Comparison of ENCODE assay signal across 23 cellular contexts in the genomic region with DNA sequence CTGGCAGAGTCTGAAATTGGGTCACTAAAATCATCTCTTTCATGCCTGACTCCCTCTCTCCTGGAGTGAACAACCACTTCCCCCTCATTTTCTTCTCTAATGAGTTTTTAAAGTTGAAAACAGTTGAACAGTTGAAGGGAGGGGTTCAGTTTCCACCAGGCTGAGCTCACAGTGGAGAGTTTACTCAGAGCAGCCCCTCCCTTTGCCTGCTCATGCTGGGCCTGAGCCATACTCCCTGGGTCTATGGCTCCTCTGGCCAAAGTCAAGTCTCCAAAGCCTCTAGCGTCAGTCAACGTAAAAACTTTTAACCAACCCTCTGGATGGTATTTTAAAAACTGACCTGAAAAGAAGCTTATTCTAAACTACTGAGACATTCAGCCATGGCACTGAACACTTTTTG.
"Had no signal": no experiment of that assay in that cellular context is flagged by ENCODE, and none has a peak within 500 bp of the region (broad histone marks: within the 10 kb centered on the region; RNA-seq: fewer than 3 reads in every experiment).

No MANE protein-coding gene starts in this region.

- H3K36me3 Mint-ChIP-seq: memory B cell; stimulated activated memory B cell treated with anti-CD40 and anti-IgM and Interleukin-4, amounts not matched to agents 10 μg/mL and 1 μg/mL and 100 μg/mL, for 72 hours had no signal

- H3K4me1 ChIP-seq: gastrocnemius medialis, pancreas, transverse colon, upper lobe of right lung, uterus had no signal

- H3K36me3 ChIP-seq: gastrocnemius medialis, neutrophil, pancreas, thoracic aorta, transverse colon, upper lobe of right lung, uterus had no signal

- DNase-seq: dorsolateral prefrontal cortex; effector CD4-positive, alpha-beta T cell; foreskin fibroblast; gastrocnemius medialis; head of caudate nucleus; kidney; natural killer cell; pancreas; stimulated activated CD4-positive, alpha-beta T cell treated with anti-CD3 and anti-CD28 coated beads, Interleukin-12 subunit alpha, Interleukin-12 subunit beta, amount 100 ng/mL, for 4 hours; stimulated activated CD4-positive, alpha-beta T cell treated with anti-CD3 and anti-CD28 coated beads, Interleukin-1b, Interleukin-23, amount 100 ng/mL, for 48 hours; stimulated activated CD4-positive, alpha-beta T cell treated with anti-CD3 and anti-CD28 coated beads, Interleukin-4, amount 100 ng/mL, for 24 hours; stimulated activated naive CD8-positive, alpha-beta T cell treated with anti-CD3 and anti-CD28 coated beads, Interleukin-15, Interleukin-2, amounts not matched to agents 100 U/mL and 50 U/mL, for 24 hours; transverse colon; upper lobe of right lung; uterus had no signal

- ATAC-seq: gastrocnemius medialis; left lobe of liver; natural killer cell; pancreas; sciatic nerve; stimulated activated memory B cell treated with anti-CD40 and anti-IgM and Interleukin-4, amounts not matched to agents 10 μg/mL and 1 μg/mL and 100 μg/mL, for 72 hours; stimulated activated naive CD8-positive, alpha-beta T cell treated with anti-CD3 and anti-CD28 coated beads, Interleukin-15, Interleukin-2, amounts not matched to agents 100 U/mL and 50 U/mL, for 24 hours; upper lobe of right lung had no signal

- H3K27me3 Mint-ChIP-seq: memory B cell; stimulated activated memory B cell treated with anti-CD40 and anti-IgM and Interleukin-4, amounts not matched to agents 10 μg/mL and 1 μg/mL and 100 μg/mL, for 72 hours had no signal

- H3K4me2 ChIP-seq: smooth muscle cell had no signal

- H3K27me3 ChIP-seq: dorsolateral prefrontal cortex, gastrocnemius medialis, neutrophil, pancreas, transverse colon, upper lobe of right lung, uterus had no signal

- H3K4me3 ChIP-seq: dorsolateral prefrontal cortex, gastrocnemius medialis, lung, pancreas, smooth muscle cell, thoracic aorta, transverse colon, upper lobe of right lung, uterus had no signal

- H3K4me1 Mint-ChIP-seq: memory B cell; natural killer cell; stimulated activated memory B cell treated with anti-CD40 and anti-IgM and Interleukin-4, amounts not matched to agents 10 μg/mL and 1 μg/mL and 100 μg/mL, for 72 hours had no signal

- H3K27ac ChIP-seq: dorsolateral prefrontal cortex, gastrocnemius medialis, neutrophil, pancreas, thoracic aorta, transverse colon, upper lobe of right lung, uterus had no signal

- H3K9me3 ChIP-seq: gastrocnemius medialis, neutrophil, pancreas, thoracic aorta, transverse colon, uterus had no signal

- H3K27ac Mint-ChIP-seq: memory B cell; natural killer cell; stimulated activated memory B cell treated with anti-CD40 and anti-IgM and Interleukin-4, amounts not matched to agents 10 μg/mL and 1 μg/mL and 100 μg/mL, for 72 hours had no signal

- H3K4me3 Mint-ChIP-seq: memory B cell; natural killer cell; stimulated activated memory B cell treated with anti-CD40 and anti-IgM and Interleukin-4, amounts not matched to agents 10 μg/mL and 1 μg/mL and 100 μg/mL, for 72 hours had no signal
